ENCODE assay signal across 1 cellular context in the genomic region with DNA sequence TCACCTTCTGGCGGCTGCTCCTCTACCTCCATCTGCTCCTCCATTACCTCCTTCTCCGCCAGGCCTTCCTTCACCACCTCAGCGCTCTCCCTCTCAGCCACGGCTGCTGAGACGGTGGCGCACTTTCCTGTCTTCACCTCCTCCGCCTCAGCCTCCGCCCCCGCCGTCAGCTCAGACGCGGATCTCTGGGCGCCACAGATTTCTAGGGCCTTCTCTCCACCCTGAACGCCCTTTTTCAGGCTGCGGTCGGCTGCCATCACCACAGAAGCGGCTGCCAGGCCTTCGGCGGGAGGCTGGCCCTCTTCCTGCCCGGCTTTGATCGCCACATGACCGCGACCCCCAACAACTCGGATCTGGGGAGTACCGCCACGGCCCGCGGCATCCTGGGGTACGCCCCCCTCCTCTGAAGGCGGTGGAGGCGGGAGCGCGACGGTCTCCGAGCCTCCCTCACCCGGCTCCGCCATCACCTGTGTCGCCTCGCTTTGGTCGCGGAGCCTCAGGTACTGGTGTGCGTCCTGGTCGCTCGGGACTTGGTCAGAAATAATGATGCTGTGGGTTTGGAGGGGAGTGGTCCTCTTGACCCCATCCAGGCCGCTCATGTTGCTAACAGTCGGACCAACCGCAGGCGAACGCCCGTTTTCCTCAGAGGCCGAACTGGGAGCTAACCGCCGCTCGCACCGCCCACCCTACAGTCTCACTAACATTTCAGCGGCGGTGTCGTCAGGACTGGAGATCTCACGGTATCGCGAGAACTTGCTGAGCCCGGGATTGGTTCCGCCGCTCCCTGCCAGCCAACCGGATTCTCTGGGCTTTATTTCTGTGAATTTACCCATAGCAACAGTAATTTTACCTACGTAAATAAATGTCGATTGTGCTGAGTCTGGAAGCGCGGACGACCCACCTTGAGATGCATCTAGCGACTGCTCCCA.
A peak's percentile ranks its signal among the peaks of the same experiment; 100 is the strongest.
TF ChIP-seq lines count a peak whose summit lies in the region.

A gene (minus strand): TSS at position 699 of the 929 bp plus-strand sequence. CDS start 100 bp downstream, at position 599.

TF ChIP-seq in HepG2, 621 proteins besides CTCF, POLR2A, EP300 and RAD21 (continued from another document and continues in another):
- TF ChIP-seq NR2F6 (IDR thresholded peaks at IDR 0.05) (0 out of 2 replicates have a peak, but pooled peaks have one; percentile 15), NR2F6 (CRISPR knock-in tag; IDR thresholded peaks at IDR 0.05) (0 out of 2 replicates have a peak, but pooled peaks have one; percentile 10), ZNF672 (CRISPR knock-in tag; IDR thresholded peaks at IDR 0.05) (no peak), SIN3B (IDR thresholded peaks at IDR 0.05; ENCODE audit: low read length) (no peak), MEIS1 (CRISPR knock-in tag; IDR thresholded peaks at IDR 0.05; ENCODE audit: borderline replicate concordance) (peak; percentile 96), ZNF614 (CRISPR knock-in tag; IDR thresholded peaks at IDR 0.05; ENCODE audit: borderline replicate concordance) (0 out of 2 replicates have a peak, but pooled peaks have one; percentile 12), ZNF747 (CRISPR knock-in tag; IDR thresholded peaks at IDR 0.05; ENCODE audit: borderline replicate concordance) (peak; percentile 40; the same call in 1 of the 2 replicates), STAT5B (CRISPR knock-in tag; IDR thresholded peaks at IDR 0.05) (no peak), AKAP8 (CRISPR knock-in tag; IDR thresholded peaks at IDR 0.05) (peak; percentile 69), GATAD2A (CRISPR knock-in tag; IDR thresholded peaks at IDR 0.05) (no peak; the same call in 1 of the 2 replicates), PTBP1 (IDR thresholded peaks at IDR 0.05; ENCODE audit: low read depth, low read length, poor library complexity, severe bottlenecking) (no peak), ZFP36L2 (CRISPR knock-in tag; IDR thresholded peaks at IDR 0.05) (no peak), PHF21A (CRISPR knock-in tag; IDR thresholded peaks at IDR 0.05) (peak; percentile 96; the same call in 1 of the 2 replicates), ZNF484 (CRISPR knock-in tag; IDR thresholded peaks at IDR 0.05; ENCODE audit: borderline replicate concordance, low read depth) (0 out of 2 replicates have a peak, but pooled peaks have one; percentile 50), MIER3 (CRISPR knock-in tag; IDR thresholded peaks at IDR 0.05; ENCODE audit: borderline replicate concordance) (no peak), U2AF2 (IDR thresholded peaks at IDR 0.05; ENCODE audit: low read depth, low read length) (no peak), SMARCC2 (IDR thresholded peaks at IDR 0.05) (no peak), RARG (CRISPR knock-in tag; IDR thresholded peaks at IDR 0.05; ENCODE audit: low read depth) (peak; percentile 65; the same call in 1 of the 2 replicates), ZNF558 (CRISPR knock-in tag; IDR thresholded peaks at IDR 0.05; ENCODE audit: borderline replicate concordance) (peak; percentile 83; the same call in 1 of the 2 replicates), ZNF546 (CRISPR knock-in tag; conservative IDR thresholded peaks at IDR 0.05) (peak; percentile 78), ZNF235 (CRISPR knock-in tag; IDR thresholded peaks at IDR 0.05; ENCODE audit: borderline replicate concordance) (no peak), PHF8 (CRISPR knock-in tag; IDR thresholded peaks at IDR 0.05) (peak; percentile 98), ZNF333 (CRISPR knock-in tag; IDR thresholded peaks at IDR 0.05; ENCODE audit: borderline replicate concordance) (peak; percentile 72; the same call in 1 of the 2 replicates), ATF7-NPFF (CRISPR knock-in tag; IDR thresholded peaks at IDR 0.05; ENCODE audit: low read depth) (0 out of 2 replicates have a peak, but pooled peaks have one; percentile 68), FOXM1 (CRISPR knock-in tag; IDR thresholded peaks at IDR 0.05) (peak; percentile 60; the same call in 1 of the 2 replicates), ZNF17 (CRISPR knock-in tag; IDR thresholded peaks at IDR 0.05) (no peak), KDM6A (CRISPR knock-in tag; IDR thresholded peaks at IDR 0.05; ENCODE audit: low read depth) (no peak), ZNF713 (CRISPR knock-in tag; IDR thresholded peaks at IDR 0.05) (peak; percentile 51; the same call in 1 of the 2 replicates), TBL1XR1 (IDR thresholded peaks at IDR 0.05; ENCODE audit: borderline replicate concordance, low read length, partially characterized antibody) (peak; percentile 70), ZNF550 (CRISPR knock-in tag; IDR thresholded peaks at IDR 0.05; ENCODE audit: borderline replicate concordance) (peak; percentile 97)
- TF ChIP-seq, protein P1, sequence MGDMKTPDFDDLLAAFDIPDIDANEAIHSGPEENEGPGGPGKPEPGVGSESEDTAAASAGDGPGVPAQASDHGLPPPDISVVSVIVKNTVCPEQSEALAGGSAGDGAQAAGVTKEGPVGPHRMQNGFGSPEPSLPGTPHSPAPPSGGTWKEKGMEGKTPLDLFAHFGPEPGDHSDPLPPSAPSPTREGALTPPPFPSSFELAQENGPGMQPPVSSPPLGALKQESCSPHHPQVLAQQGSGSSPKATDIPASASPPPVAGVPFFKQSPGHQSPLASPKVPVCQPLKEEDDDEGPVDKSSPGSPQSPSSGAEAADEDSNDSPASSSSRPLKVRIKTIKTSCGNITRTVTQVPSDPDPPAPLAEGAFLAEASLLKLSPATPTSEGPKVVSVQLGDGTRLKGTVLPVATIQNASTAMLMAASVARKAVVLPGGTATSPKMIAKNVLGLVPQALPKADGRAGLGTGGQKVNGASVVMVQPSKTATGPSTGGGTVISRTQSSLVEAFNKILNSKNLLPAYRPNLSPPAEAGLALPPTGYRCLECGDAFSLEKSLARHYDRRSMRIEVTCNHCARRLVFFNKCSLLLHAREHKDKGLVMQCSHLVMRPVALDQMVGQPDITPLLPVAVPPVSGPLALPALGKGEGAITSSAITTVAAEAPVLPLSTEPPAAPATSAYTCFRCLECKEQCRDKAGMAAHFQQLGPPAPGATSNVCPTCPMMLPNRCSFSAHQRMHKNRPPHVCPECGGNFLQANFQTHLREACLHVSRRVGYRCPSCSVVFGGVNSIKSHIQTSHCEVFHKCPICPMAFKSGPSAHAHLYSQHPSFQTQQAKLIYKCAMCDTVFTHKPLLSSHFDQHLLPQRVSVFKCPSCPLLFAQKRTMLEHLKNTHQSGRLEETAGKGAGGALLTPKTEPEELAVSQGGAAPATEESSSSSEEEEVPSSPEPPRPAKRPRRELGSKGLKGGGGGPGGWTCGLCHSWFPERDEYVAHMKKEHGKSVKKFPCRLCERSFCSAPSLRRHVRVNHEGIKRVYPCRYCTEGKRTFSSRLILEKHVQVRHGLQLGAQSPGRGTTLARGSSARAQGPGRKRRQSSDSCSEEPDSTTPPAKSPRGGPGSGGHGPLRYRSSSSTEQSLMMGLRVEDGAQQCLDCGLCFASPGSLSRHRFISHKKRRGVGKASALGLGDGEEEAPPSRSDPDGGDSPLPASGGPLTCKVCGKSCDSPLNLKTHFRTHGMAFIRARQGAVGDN (CRISPR knock-in tag; IDR thresholded peaks at IDR 0.05) = peak; percentile 94
- TF ChIP-seq, protein P2, sequence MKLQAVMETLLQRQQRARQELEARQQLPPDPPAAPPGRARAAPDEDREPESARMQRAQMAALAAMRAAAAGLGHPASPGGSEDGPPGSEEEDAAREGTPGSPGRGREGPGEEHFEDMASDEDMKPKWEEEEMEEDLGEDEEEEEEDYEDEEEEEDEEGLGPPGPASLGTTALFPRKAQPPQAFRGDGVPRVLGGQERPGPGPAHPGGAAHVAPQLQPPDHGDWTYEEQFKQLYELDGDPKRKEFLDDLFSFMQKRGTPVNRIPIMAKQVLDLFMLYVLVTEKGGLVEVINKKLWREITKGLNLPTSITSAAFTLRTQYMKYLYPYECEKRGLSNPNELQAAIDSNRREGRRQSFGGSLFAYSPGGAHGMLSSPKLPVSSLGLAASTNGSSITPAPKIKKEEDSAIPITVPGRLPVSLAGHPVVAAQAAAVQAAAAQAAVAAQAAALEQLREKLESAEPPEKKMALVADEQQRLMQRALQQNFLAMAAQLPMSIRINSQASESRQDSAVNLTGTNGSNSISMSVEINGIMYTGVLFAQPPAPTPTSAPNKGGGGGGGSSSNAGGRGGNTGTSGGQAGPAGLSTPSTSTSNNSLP (IDR thresholded peaks at IDR 0.05; ENCODE audit: low read depth, low read length) = no peak
- TF ChIP-seq, protein P3, sequence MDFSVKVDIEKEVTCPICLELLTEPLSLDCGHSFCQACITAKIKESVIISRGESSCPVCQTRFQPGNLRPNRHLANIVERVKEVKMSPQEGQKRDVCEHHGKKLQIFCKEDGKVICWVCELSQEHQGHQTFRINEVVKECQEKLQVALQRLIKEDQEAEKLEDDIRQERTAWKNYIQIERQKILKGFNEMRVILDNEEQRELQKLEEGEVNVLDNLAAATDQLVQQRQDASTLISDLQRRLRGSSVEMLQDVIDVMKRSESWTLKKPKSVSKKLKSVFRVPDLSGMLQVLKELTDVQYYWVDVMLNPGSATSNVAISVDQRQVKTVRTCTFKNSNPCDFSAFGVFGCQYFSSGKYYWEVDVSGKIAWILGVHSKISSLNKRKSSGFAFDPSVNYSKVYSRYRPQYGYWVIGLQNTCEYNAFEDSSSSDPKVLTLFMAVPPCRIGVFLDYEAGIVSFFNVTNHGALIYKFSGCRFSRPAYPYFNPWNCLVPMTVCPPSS (IDR thresholded peaks at IDR 0.05) = no peak
- TF ChIP-seq, protein P4, sequence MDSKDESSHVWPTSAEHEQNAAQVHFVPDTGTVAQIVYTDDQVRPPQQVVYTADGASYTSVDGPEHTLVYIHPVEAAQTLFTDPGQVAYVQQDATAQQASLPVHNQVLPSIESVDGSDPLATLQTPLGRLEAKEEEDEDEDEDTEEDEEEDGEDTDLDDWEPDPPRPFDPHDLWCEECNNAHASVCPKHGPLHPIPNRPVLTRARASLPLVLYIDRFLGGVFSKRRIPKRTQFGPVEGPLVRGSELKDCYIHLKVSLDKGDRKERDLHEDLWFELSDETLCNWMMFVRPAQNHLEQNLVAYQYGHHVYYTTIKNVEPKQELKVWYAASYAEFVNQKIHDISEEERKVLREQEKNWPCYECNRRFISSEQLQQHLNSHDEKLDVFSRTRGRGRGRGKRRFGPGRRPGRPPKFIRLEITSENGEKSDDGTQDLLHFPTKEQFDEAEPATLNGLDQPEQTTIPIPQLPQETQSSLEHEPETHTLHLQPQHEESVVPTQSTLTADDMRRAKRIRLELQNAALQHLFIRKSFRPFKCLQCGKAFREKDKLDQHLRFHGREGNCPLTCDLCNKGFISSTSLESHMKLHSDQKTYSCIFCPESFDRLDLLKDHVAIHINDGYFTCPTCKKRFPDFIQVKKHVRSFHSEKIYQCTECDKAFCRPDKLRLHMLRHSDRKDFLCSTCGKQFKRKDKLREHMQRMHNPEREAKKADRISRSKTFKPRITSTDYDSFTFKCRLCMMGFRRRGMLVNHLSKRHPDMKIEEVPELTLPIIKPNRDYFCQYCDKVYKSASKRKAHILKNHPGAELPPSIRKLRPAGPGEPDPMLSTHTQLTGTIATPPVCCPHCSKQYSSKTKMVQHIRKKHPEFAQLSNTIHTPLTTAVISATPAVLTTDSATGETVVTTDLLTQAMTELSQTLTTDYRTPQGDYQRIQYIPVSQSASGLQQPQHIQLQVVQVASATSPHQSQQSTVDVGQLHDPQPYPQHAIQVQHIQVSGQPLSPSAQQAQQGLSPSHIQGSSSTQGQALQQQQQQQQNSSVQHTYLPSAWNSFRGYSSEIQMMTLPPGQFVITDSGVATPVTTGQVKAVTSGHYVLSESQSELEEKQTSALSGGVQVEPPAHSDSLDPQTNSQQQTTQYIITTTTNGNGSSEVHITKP (CRISPR knock-in tag; IDR thresholded peaks at IDR 0.05; ENCODE audit: low read depth) = 0 out of 2 replicates have a peak, but pooled peaks have one; percentile 16
- TF ChIP-seq, protein P5, sequence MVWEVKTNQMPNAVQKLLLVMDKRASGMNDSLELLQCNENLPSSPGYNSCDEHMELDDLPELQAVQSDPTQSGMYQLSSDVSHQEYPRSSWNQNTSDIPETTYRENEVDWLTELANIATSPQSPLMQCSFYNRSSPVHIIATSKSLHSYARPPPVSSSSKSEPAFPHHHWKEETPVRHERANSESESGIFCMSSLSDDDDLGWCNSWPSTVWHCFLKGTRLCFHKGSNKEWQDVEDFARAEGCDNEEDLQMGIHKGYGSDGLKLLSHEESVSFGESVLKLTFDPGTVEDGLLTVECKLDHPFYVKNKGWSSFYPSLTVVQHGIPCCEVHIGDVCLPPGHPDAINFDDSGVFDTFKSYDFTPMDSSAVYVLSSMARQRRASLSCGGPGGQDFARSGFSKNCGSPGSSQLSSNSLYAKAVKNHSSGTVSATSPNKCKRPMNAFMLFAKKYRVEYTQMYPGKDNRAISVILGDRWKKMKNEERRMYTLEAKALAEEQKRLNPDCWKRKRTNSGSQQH (CRISPR knock-in tag; IDR thresholded peaks at IDR 0.05; ENCODE audit: low read depth) = peak; percentile 93
- TF ChIP-seq, protein P6, sequence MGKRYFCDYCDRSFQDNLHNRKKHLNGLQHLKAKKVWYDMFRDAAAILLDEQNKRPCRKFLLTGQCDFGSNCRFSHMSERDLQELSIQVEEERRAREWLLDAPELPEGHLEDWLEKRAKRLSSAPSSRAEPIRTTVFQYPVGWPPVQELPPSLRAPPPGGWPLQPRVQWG (CRISPR knock-in tag; IDR thresholded peaks at IDR 0.05; ENCODE audit: borderline replicate concordance, low read depth) = no peak
- TF ChIP-seq, protein P7, sequence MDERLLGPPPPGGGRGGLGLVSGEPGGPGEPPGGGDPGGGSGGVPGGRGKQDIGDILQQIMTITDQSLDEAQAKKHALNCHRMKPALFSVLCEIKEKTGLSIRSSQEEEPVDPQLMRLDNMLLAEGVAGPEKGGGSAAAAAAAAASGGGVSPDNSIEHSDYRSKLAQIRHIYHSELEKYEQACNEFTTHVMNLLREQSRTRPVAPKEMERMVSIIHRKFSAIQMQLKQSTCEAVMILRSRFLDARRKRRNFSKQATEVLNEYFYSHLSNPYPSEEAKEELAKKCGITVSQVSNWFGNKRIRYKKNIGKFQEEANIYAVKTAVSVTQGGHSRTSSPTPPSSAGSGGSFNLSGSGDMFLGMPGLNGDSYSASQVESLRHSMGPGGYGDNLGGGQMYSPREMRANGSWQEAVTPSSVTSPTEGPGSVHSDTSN (CRISPR knock-in tag; IDR thresholded peaks at IDR 0.05) = 0 out of 2 replicates have a peak, but pooled peaks have one; percentile 41
- TF ChIP-seq, protein P8, sequence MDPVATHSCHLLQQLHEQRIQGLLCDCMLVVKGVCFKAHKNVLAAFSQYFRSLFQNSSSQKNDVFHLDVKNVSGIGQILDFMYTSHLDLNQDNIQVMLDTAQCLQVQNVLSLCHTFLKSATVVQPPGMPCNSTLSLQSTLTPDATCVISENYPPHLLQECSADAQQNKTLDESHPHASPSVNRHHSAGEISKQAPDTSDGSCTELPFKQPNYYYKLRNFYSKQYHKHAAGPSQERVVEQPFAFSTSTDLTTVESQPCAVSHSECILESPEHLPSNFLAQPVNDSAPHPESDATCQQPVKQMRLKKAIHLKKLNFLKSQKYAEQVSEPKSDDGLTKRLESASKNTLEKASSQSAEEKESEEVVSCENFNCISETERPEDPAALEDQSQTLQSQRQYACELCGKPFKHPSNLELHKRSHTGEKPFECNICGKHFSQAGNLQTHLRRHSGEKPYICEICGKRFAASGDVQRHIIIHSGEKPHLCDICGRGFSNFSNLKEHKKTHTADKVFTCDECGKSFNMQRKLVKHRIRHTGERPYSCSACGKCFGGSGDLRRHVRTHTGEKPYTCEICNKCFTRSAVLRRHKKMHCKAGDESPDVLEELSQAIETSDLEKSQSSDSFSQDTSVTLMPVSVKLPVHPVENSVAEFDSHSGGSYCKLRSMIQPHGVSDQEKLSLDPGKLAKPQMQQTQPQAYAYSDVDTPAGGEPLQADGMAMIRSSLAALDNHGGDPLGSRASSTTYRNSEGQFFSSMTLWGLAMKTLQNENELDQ (CRISPR knock-in tag; IDR thresholded peaks at IDR 0.05; ENCODE audit: borderline replicate concordance) = no peak
- TF ChIP-seq, protein P9, sequence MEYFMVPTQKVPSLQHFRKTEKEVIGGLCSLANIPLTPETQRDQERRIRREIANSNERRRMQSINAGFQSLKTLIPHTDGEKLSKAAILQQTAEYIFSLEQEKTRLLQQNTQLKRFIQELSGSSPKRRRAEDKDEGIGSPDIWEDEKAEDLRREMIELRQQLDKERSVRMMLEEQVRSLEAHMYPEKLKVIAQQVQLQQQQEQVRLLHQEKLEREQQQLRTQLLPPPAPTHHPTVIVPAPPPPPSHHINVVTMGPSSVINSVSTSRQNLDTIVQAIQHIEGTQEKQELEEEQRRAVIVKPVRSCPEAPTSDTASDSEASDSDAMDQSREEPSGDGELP (IDR thresholded peaks at IDR 0.05; ENCODE audit: borderline replicate concordance, low read depth) = no peak
